In the genomic region with DNA sequence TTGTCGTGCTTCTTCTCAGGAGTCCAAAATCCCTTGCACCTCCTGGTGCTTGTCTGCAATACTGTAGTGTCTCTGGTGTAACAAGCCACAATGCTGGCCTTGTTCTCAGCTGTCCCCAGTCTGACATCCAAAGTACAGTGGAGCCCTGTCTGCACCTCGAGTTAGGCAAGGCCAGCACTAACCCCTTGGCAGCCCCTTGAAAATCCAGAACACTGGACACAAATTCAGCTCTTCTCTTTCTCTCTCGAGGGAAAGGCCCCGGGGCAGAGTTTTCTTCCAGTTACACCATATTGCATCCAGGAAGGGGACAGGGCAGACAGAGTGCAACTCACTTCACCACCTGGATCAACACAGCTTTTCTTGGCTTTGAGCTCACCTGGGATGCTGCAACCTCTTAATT, we compare ENCODE assay signal across 27 cellular contexts.
"Had no signal": no experiment of that assay in that cellular context is flagged by ENCODE, and none has a peak within 500 bp of the region (broad histone marks: within the 10 kb centered on the region; RNA-seq: fewer than 3 reads in every experiment).

No MANE protein-coding gene starts in this region.

- H3K36me3 ChIP-seq: ascending aorta, brain microvascular endothelial cell had no signal

- H3K27me3 Mint-ChIP-seq: activated CD4-positive, alpha-beta memory T cell treated with anti-CD3 and anti-CD28 coated beads, Interleukin-2, amount 10 ng/mL, durations not matched to agents 7 days and 5 days; activated CD4-positive, alpha-beta T cell treated with anti-CD3 and anti-CD28 coated beads for 36 hours; activated naive CD4-positive, alpha-beta T cell treated with anti-CD3 and anti-CD28 coated beads, Interleukin-2, amount 10 ng/mL, durations not matched to agents 7 days and 5 days; activated naive CD8-positive, alpha-beta T cell treated with anti-CD3 and anti-CD28 coated beads, Interleukin-2, amount 10 ng/mL, durations not matched to agents 7 days and 5 days; central memory CD8-positive, alpha-beta T cell had no signal

- H3K9me3 Mint-ChIP-seq: endodermal cell had no signal

- H3K4me3 Mint-ChIP-seq: activated CD4-positive, alpha-beta memory T cell treated with anti-CD3 and anti-CD28 coated beads, Interleukin-2, amount 10 ng/mL, durations not matched to agents 7 days and 5 days; activated CD4-positive, alpha-beta T cell treated with anti-CD3 and anti-CD28 coated beads for 36 hours; activated CD4-positive, alpha-beta T cell treated with anti-CD3 and anti-CD28 coated beads, Interleukin-2, amount 10 ng/mL, durations not matched to agents 7 days and 5 days; activated naive CD4-positive, alpha-beta T cell treated with anti-CD3 and anti-CD28 coated beads, Interleukin-2, amount 10 ng/mL, durations not matched to agents 7 days and 5 days; activated naive CD8-positive, alpha-beta T cell treated with anti-CD3 and anti-CD28 coated beads, Interleukin-2, amount 10 ng/mL, durations not matched to agents 7 days and 5 days; activated T-cell treated with anti-CD3 and anti-CD28 coated beads, Interleukin-2, amount 50 U/mL, for 24 hours; activated T-cell treated with anti-CD3 and anti-CD28 coated beads, Interleukin-2, amount 50 U/mL, for 72 hours; central memory CD8-positive, alpha-beta T cell; dendritic cell treated with granulocyte-macrophage colony-stimulating factor and Interleukin-4, amounts not matched to agents 40 ng/mL and 50 ng/mL, for 4 days; endodermal cell had no signal

- H3K4me1 Mint-ChIP-seq: activated CD4-positive, alpha-beta memory T cell treated with anti-CD3 and anti-CD28 coated beads, Interleukin-2, amount 10 ng/mL, durations not matched to agents 7 days and 5 days; activated CD4-positive, alpha-beta T cell treated with anti-CD3 and anti-CD28 coated beads for 36 hours; activated CD4-positive, alpha-beta T cell treated with anti-CD3 and anti-CD28 coated beads, Interleukin-2, amount 10 ng/mL, durations not matched to agents 7 days and 5 days; activated naive CD4-positive, alpha-beta T cell treated with anti-CD3 and anti-CD28 coated beads, Interleukin-2, amount 10 ng/mL, durations not matched to agents 7 days and 5 days; activated naive CD8-positive, alpha-beta T cell treated with anti-CD3 and anti-CD28 coated beads, Interleukin-2, amount 10 ng/mL, durations not matched to agents 7 days and 5 days; central memory CD8-positive, alpha-beta T cell; endodermal cell had no signal

- DNase-seq: activated CD4-positive, alpha-beta memory T cell treated with anti-CD3 and anti-CD28 coated beads, Interleukin-2, amount 10 ng/mL, durations not matched to agents 7 days and 5 days; activated CD4-positive, alpha-beta T cell treated with anti-CD3 and anti-CD28 coated beads for 36 hours; activated CD4-positive, alpha-beta T cell treated with anti-CD3 and anti-CD28 coated beads, Interleukin-2, amount 10 ng/mL, durations not matched to agents 7 days and 5 days; activated CD4-positive, alpha-beta T cell treated with anti-CD3 and anti-CD28 coated beads, Interleukin-2, amount 50 U/mL, for 4 hours; activated CD4-positive, CD25-positive, alpha-beta regulatory T cell; activated CD4-positive, CD25-positive, alpha-beta regulatory T cell treated with anti-CD3 and anti-CD28 coated beads, Interleukin-2, amount 50 U/mL, for 72 hours; activated CD8-positive, alpha-beta memory T cell treated with anti-CD3 and anti-CD28 coated beads, Interleukin-2, amount 50 U/mL, for 48 hours; activated gamma-delta T cell; activated naive CD4-positive, alpha-beta T cell; activated naive CD4-positive, alpha-beta T cell treated with anti-CD3 and anti-CD28 coated beads, Interleukin-2, amount 10 ng/mL, durations not matched to agents 7 days and 5 days; activated naive CD8-positive, alpha-beta T cell treated with anti-CD3 and anti-CD28 coated beads, Interleukin-2, amount 10 ng/mL, durations not matched to agents 7 days and 5 days; activated T-cell treated with anti-CD3 and anti-CD28 coated beads for 4 hours; activated T-cell treated with anti-CD3 and anti-CD28 coated beads, Interleukin-2, amount 50 U/mL, for 24 hours; activated T-cell treated with anti-CD3 and anti-CD28 coated beads, Interleukin-2, amount 50 U/mL, for 72 hours; brain microvascular endothelial cell; dorsolateral prefrontal cortex; effector memory CD4-positive, alpha-beta T cell; endodermal cell; foreskin fibroblast; head of caudate nucleus; T-helper 2 cell had no signal

- ATAC-seq: activated CD4-positive, alpha-beta T cell treated with anti-CD3 and anti-CD28 coated beads for 36 hours; activated naive CD4-positive, alpha-beta T cell treated with anti-CD3 and anti-CD28 coated beads, Interleukin-2, amount 50 U/mL, for 72 hours; activated T-cell treated with anti-CD3 and anti-CD28 coated beads, Interleukin-2, amount 50 U/mL, for 72 hours; esophagus mucosa had no signal

- H3K4me1 ChIP-seq: ascending aorta had no signal

- H3K4me3 ChIP-seq: ascending aorta, coronary artery, dorsolateral prefrontal cortex had no signal

- H3K27ac Mint-ChIP-seq: activated CD4-positive, alpha-beta memory T cell treated with anti-CD3 and anti-CD28 coated beads, Interleukin-2, amount 10 ng/mL, durations not matched to agents 7 days and 5 days; activated CD4-positive, alpha-beta T cell treated with anti-CD3 and anti-CD28 coated beads for 36 hours; activated CD4-positive, alpha-beta T cell treated with anti-CD3 and anti-CD28 coated beads, Interleukin-2, amount 10 ng/mL, durations not matched to agents 7 days and 5 days; activated naive CD4-positive, alpha-beta T cell treated with anti-CD3 and anti-CD28 coated beads, Interleukin-2, amount 10 ng/mL, durations not matched to agents 7 days and 5 days; activated naive CD4-positive, alpha-beta T cell treated with anti-CD3 and anti-CD28 coated beads, Interleukin-2, amount 50 U/mL, for 72 hours; activated naive CD8-positive, alpha-beta T cell treated with anti-CD3 and anti-CD28 coated beads, Interleukin-2, amount 10 ng/mL, durations not matched to agents 7 days and 5 days; activated T-cell treated with anti-CD3 and anti-CD28 coated beads, Interleukin-2, amount 50 U/mL, for 24 hours; activated T-cell treated with anti-CD3 and anti-CD28 coated beads, Interleukin-2, amount 50 U/mL, for 72 hours; dendritic cell treated with granulocyte-macrophage colony-stimulating factor and Interleukin-4, amounts not matched to agents 40 ng/mL and 50 ng/mL, for 4 days; endodermal cell had no signal

- H3K27me3 ChIP-seq: ascending aorta, brain microvascular endothelial cell, dorsolateral prefrontal cortex had no signal

- H3K27ac ChIP-seq: ascending aorta, brain microvascular endothelial cell, coronary artery, dorsolateral prefrontal cortex had no signal

- H3K36me3 Mint-ChIP-seq: activated naive CD4-positive, alpha-beta T cell treated with anti-CD3 and anti-CD28 coated beads, Interleukin-2, amount 10 ng/mL, durations not matched to agents 7 days and 5 days; activated naive CD8-positive, alpha-beta T cell treated with anti-CD3 and anti-CD28 coated beads, Interleukin-2, amount 10 ng/mL, durations not matched to agents 7 days and 5 days had no signal
